1 cellular context compared by ENCODE assay signal in the genomic region with DNA sequence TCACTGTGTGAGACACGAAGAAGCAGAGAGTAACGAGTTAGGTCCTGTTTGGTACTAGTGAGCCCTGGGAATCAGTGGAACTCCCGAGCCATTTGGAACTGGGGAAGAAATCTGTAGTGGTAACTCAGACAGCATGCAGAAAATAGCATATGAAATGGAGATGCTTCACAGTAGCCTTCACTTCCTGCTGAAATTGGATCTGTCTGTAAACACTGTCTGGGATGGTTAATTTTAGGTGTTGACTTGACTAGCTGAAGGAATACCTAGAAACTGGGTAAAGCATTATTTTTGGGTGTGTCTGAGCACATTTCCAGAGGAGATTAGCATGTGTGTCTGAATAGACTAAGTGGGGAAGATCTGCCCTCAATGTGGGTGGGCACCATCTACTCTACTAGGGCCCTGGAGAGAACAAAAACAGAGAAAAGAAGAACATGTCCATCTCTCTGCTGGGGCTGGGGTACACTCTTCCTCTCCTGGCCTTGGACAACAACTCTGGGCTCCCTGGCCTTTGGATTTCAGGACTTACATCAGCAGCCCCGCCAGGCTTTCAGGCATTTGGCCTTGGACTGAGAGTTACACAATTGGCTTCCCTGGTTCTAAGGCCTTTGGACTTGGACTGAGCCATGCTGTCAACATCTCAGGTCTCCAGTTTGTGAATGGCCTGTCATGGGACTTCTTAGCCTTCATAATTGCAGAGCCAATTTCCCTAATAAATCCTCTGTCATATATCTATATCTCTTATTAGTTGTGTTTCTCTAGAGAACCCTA.
TF ChIP-seq lines count a peak whose summit lies in the region.

No MANE protein-coding gene starts in this region.

TF ChIP-seq in HepG2, 621 proteins besides CTCF, POLR2A, EP300 and RAD21 (continued from another document and continues in another):
- TF ChIP-seq, protein P1, sequence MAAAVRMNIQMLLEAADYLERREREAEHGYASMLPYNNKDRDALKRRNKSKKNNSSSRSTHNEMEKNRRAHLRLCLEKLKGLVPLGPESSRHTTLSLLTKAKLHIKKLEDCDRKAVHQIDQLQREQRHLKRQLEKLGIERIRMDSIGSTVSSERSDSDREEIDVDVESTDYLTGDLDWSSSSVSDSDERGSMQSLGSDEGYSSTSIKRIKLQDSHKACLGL (CRISPR knock-in tag; IDR thresholded peaks at IDR 0.05): 0 out of 2 replicates have a peak, but pooled peaks have one; percentile 38
- TF ChIP-seq BORCS8-MEF2B (CRISPR knock-in tag; IDR thresholded peaks at IDR 0.05): peak; percentile 87
- peak; percentile 77; the same call in 1 of the 2 replicates for TF ChIP-seq ZNF670 (CRISPR knock-in tag; IDR thresholded peaks at IDR 0.05; ENCODE audit: borderline replicate concordance)
- TF ChIP-seq ZMYM3 (CRISPR knock-in tag; IDR thresholded peaks at IDR 0.05): peak; percentile 91
- TF ChIP-seq, protein P2, sequence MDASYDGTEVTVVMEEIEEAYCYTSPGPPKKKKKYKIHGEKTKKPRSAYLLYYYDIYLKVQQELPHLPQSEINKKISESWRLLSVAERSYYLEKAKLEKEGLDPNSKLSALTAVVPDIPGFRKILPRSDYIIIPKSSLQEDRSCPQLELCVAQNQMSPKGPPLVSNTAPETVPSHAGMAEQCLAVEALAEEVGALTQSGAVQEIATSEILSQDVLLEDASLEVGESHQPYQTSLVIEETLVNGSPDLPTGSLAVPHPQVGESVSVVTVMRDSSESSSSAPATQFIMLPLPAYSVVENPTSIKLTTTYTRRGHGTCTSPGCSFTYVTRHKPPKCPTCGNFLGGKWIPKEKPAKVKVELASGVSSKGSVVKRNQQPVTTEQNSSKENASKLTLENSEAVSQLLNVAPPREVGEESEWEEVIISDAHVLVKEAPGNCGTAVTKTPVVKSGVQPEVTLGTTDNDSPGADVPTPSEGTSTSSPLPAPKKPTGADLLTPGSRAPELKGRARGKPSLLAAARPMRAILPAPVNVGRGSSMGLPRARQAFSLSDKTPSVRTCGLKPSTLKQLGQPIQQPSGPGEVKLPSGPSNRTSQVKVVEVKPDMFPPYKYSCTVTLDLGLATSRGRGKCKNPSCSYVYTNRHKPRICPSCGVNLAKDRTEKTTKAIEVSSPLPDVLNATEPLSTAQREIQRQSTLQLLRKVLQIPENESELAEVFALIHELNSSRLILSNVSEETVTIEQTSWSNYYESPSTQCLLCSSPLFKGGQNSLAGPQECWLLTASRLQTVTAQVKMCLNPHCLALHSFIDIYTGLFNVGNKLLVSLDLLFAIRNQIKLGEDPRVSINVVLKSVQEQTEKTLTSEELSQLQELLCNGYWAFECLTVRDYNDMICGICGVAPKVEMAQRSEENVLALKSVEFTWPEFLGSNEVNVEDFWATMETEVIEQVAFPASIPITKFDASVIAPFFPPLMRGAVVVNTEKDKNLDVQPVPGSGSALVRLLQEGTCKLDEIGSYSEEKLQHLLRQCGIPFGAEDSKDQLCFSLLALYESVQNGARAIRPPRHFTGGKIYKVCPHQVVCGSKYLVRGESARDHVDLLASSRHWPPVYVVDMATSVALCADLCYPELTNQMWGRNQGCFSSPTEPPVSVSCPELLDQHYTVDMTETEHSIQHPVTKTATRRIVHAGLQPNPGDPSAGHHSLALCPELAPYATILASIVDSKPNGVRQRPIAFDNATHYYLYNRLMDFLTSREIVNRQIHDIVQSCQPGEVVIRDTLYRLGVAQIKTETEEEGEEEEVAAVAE (CRISPR knock-in tag; IDR thresholded peaks at IDR 0.05; ENCODE audit: borderline replicate concordance): peak; percentile 74; the same call in 1 of the 2 replicates
- TF ChIP-seq ZFP37 (CRISPR knock-in tag; IDR thresholded peaks at IDR 0.05; ENCODE audit: borderline replicate concordance): 0 out of 2 replicates have a peak, but pooled peaks have one; percentile 51
- TF ChIP-seq, protein P3, sequence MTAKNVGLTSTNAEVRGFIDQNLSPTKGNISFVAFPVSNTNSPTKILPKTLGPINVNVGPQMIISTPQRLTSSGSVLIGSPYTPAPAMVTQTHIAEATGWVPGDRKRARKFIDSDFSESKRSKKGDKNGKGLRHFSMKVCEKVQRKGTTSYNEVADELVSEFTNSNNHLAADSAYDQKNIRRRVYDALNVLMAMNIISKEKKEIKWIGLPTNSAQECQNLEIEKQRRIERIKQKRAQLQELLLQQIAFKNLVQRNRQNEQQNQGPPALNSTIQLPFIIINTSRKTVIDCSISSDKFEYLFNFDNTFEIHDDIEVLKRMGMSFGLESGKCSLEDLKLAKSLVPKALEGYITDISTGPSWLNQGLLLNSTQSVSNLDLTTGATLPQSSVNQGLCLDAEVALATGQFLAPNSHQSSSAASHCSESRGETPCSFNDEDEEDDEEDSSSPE (CRISPR knock-in tag; IDR thresholded peaks at IDR 0.05): peak; percentile 25; the same call in 1 of the 2 replicates
- 0 out of 2 replicates have a peak, but pooled peaks have one; percentile 54 for TF ChIP-seq KLF11 (CRISPR knock-in tag; IDR thresholded peaks at IDR 0.05)
- TF ChIP-seq ZNF503 (CRISPR knock-in tag; IDR thresholded peaks at IDR 0.05): peak; percentile 65; the same call in 1 of the 2 replicates
- peak; percentile 88 for TF ChIP-seq ZFP1 (CRISPR knock-in tag; IDR thresholded peaks at IDR 0.05)
- peak; percentile 85; the same call in 1 of the 2 replicates for TF ChIP-seq KAT7 (CRISPR knock-in tag; IDR thresholded peaks at IDR 0.05; ENCODE audit: borderline replicate concordance)
- peak; percentile 77; the same call in 1 of the 2 replicates for TF ChIP-seq SOX5 (CRISPR knock-in tag; IDR thresholded peaks at IDR 0.05; ENCODE audit: borderline replicate concordance)
- peak; percentile 88; the same call in 1 of the 2 replicates for TF ChIP-seq REPIN1 (CRISPR knock-in tag; IDR thresholded peaks at IDR 0.05; ENCODE audit: borderline replicate concordance, low read depth)
- TF ChIP-seq ATF4 (CRISPR knock-in tag; IDR thresholded peaks at IDR 0.05): peak in 1 of 2 experiments; percentile 99; a peak in 2 of 4 replicates
- TF ChIP-seq, protein P4, sequence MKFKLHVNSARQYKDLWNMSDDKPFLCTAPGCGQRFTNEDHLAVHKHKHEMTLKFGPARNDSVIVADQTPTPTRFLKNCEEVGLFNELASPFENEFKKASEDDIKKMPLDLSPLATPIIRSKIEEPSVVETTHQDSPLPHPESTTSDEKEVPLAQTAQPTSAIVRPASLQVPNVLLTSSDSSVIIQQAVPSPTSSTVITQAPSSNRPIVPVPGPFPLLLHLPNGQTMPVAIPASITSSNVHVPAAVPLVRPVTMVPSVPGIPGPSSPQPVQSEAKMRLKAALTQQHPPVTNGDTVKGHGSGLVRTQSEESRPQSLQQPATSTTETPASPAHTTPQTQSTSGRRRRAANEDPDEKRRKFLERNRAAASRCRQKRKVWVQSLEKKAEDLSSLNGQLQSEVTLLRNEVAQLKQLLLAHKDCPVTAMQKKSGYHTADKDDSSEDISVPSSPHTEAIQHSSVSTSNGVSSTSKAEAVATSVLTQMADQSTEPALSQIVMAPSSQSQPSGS (CRISPR knock-in tag; IDR thresholded peaks at IDR 0.05): peak; percentile 63; the same call in 1 of the 2 replicates
- TF ChIP-seq ZNF737 (CRISPR knock-in tag; IDR thresholded peaks at IDR 0.05; ENCODE audit: borderline replicate concordance): no peak
- TF ChIP-seq ZHX2 (IDR thresholded peaks at IDR 0.05; ENCODE audit: low read depth): 0 out of 2 replicates have a peak, but pooled peaks have one; percentile 63
- TF ChIP-seq ZHX2 (CRISPR knock-in tag; IDR thresholded peaks at IDR 0.05; ENCODE audit: borderline replicate concordance): no peak
- TF ChIP-seq ZBTB26 (CRISPR knock-in tag; IDR thresholded peaks at IDR 0.05; ENCODE audit: borderline replicate concordance): peak; percentile 67; the same call in 1 of the 2 replicates
- TF ChIP-seq MXI1 (IDR thresholded peaks at IDR 0.05; ENCODE audit: borderline replicate concordance, low read depth, low read length): peak; percentile 27; the same call in 1 of the 3 replicates
- no peak for TF ChIP-seq AKAP8 (CRISPR knock-in tag; IDR thresholded peaks at IDR 0.05)
- TF ChIP-seq FOXC1 (CRISPR knock-in tag; IDR thresholded peaks at IDR 0.05; ENCODE audit: borderline replicate concordance): no peak
- TF ChIP-seq BRCA1 (CRISPR knock-in tag; IDR thresholded peaks at IDR 0.05): 0 out of 2 replicates have a peak, but pooled peaks have one; percentile 52
- TF ChIP-seq RFX3 (CRISPR knock-in tag; IDR thresholded peaks at IDR 0.05): peak; percentile 40; the same call in 1 of the 2 replicates
- peak; percentile 74 for TF ChIP-seq SIX4 (CRISPR knock-in tag; IDR thresholded peaks at IDR 0.05)
- no peak for TF ChIP-seq PAWR (CRISPR knock-in tag; IDR thresholded peaks at IDR 0.05; ENCODE audit: borderline replicate concordance)
- TF ChIP-seq MXD3 (CRISPR knock-in tag; IDR thresholded peaks at IDR 0.05): no peak
- peak; percentile 72 for TF ChIP-seq ZNF563 (CRISPR knock-in tag; IDR thresholded peaks at IDR 0.05)
- TF ChIP-seq SP4 (CRISPR knock-in tag; IDR thresholded peaks at IDR 0.05): no peak
